In the genomic region with DNA sequence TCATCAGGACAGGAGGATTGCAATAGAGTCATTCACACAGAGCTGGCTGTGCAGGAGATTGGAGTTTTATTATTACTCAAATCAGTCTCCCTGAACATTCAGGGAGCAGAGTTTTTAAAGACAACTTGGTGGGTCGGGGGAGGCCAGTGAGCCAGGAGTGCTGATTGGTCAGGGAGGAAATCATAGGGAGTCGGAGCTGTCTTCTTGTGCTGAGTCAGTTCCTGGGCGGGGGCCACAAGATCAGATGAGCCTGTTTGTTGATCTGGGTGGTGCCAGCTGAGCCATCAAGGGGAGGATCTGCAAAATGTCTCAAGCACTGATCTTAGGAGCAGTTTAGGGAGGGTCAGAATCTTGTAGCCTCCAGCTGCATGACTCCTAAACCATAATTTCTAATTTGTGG, we compare ENCODE assay signal across 8 cellular contexts. TPM values are rescaled to one million over a fixed set of nuclear protein-coding genes. Genes with fewer than 3 reads are reported as not detected.
DNase-seq lines count a peak whose midpoint lies in the region; ATAC-seq, FAIRE-seq and TF ChIP-seq lines count a peak whose summit lies in the region.
"Not testable (repeated sequence)": the region's sequence is repeated elsewhere in the genome, so short reads cannot be mapped to it uniquely, and the experiment has no call there.

No MANE protein-coding gene starts in this region.

- not testable (repeated sequence) for H3K27me3 ChIP-seq in Panc1 (ENCODE audit: control insufficient read depth, insufficient read depth, low read length); small intestine (ENCODE audit: control insufficient read depth in 2 of 2, insufficient read depth in 2 of 2, low read length in 2 of 2)

- POLR2A ChIA-PET in Panc1 (lab: Charles Lee) = not testable (repeated sequence)

- BruUV-seq in Panc1 (replicated peaks; lab: Mats Ljungman, UMichigan) = not testable (repeated sequence)

- not testable (repeated sequence) for H3K9ac ChIP-seq in kidney (ENCODE audit: low read length in 2 of 2)

- H3K9me3 ChIP-seq in Panc1 (ENCODE audit: control insufficient read depth, insufficient read depth, low read depth, low read length); kidney (ENCODE audit: control insufficient read depth in 1 of 2, low read length in 2 of 2); small intestine (ENCODE audit: control insufficient read depth, low read depth): not testable (repeated sequence)

- peak overlapping the region; percentile 52 for H3K27ac Mint-ChIP-seq in endothelial cell (ENCODE audit: unreplicated experiment)

- H3K4me1 ChIP-seq in Panc1 (ENCODE audit: control insufficient read depth, insufficient read depth, low read length) = peaks cover 22% of the 10 kb centered on the region
- peaks cover 10% of the 10 kb centered on the region in 2 donors for H3K4me1 ChIP-seq in kidney (ENCODE audit: control insufficient read depth in 1 of 2, insufficient read depth in 1 of 2, low read depth in 1 of 2, low read length in 2 of 2)
- not testable (repeated sequence) for H3K4me1 ChIP-seq in small intestine (ENCODE audit: control insufficient read depth in 2 of 2, insufficient read depth in 1 of 2, low read depth in 1 of 2, low read length in 1 of 2)

- peak overlapping the region; percentile 96 for H3K27ac ChIP-seq in Panc1 (ENCODE audit: low read length)
- H3K27ac ChIP-seq in kidney (ENCODE audit: low read depth in 2 of 2, low read length in 2 of 2); small intestine (ENCODE audit: low read depth in 1 of 2, low read length in 1 of 2): not testable (repeated sequence)

- H3K36me3 Mint-ChIP-seq in endothelial cell (ENCODE audit: low read depth, unreplicated experiment) = peaks cover 36% of the 10 kb centered on the region

- H3K4me3 ChIP-seq in Panc1 (ENCODE audit: low read depth in 2 of 2, low read length in 2 of 2); kidney (ENCODE audit: low read length in 2 of 2); small intestine (ENCODE audit: low read depth in 1 of 2, low read length in 2 of 2): not testable (repeated sequence)

- not testable (repeated sequence) for ATAC-seq in Panc1

- in situ Hi-C loops in Panc1 (cut with HindIII; ENCODE audit: low pct_unique_long_range_greater_than_20kb, low sequenced_read_pairs) = not testable (repeated sequence)

- H3K4me1 Mint-ChIP-seq in endothelial cell (ENCODE audit: unreplicated experiment) = peaks cover 28% of the 10 kb centered on the region

- CTCF ChIA-PET in Panc1 (lab: Charles Lee) = not testable (repeated sequence)

- intact Hi-C loops in Panc1 (cut with micrococcal nuclease; ENCODE audit: unreplicated experiment); kidney (cut with DNase I): not testable (repeated sequence)

- FAIRE-seq in kidney (lab: Jason Lieb, UNC); small intestine (lab: Jason Lieb, UNC): not testable (repeated sequence)

- peaks cover 11% of the 10 kb centered on the region for H3K27me3 Mint-ChIP-seq in endothelial cell (ENCODE audit: unreplicated experiment)

- peak; percentile 82 for DNase-seq in EL
- not testable (repeated sequence) for DNase-seq in Panc1 (ENCODE audit: low read depth, low spot score); endothelial cell (ENCODE audit: low spot score)
- DNase-seq in activated CD4-positive, alpha-beta T cell treated with anti-CD3 and anti-CD28 coated beads for 48 hours = peak; percentile 80
- DNase-seq in activated effector memory CD4-positive, alpha-beta T cell treated with anti-CD3 and anti-CD28 coated beads, Interleukin-2, amount 50 U/mL, for 16 hours = peak; percentile 76
- peak; percentile 29 for DNase-seq in kidney
- peak; percentile 26 for DNase-seq in small intestine
- peak; percentile 69 for DNase-seq in stromal cell of bone marrow (ENCODE audit: low read depth)

- WGBS in small intestine, 3 donors = 60 to 73% (median 66%) methylated on average over 3 of the region's 3 CpGs

- not testable (repeated sequence) for H3K36me3 ChIP-seq in Panc1 (ENCODE audit: control insufficient read depth, insufficient read depth, low read length); kidney (ENCODE audit: control insufficient read depth in 1 of 2, insufficient read depth in 2 of 2, low read length in 2 of 2); small intestine (ENCODE audit: control insufficient read depth in 2 of 2, insufficient read depth in 2 of 2, low read length in 2 of 2)

- not testable (repeated sequence) for TF ChIP-seq CTCF in Panc1 (IDR thresholded peaks at IDR 0.05); endothelial cell (IDR thresholded peaks at IDR 0.05; ENCODE audit: unreplicated experiment); kidney (IDR thresholded peaks at IDR 0.05; ENCODE audit: borderline replicate concordance, extremely low read depth, insufficient read depth)

- H3K9me3 Mint-ChIP-seq in endothelial cell (ENCODE audit: unreplicated experiment) = not testable (repeated sequence)

- peak overlapping the region; percentile 65 for H3K4me3 Mint-ChIP-seq in endothelial cell (ENCODE audit: unreplicated experiment)

RNA-seq across cellular contexts. Expression of a gene that starts 2.9 kb away (rescaled TPM):
- total RNA-seq in Panc1 (2021; ENCODE audit: unreplicated experiment) (279 TPM), endothelial cell (ENCODE audit: unreplicated experiment) (315 TPM), kidney (157 TPM)
- 156 TPM for polyA plus RNA-seq in Panc1 (2012; ENCODE audit: insufficient read length)
- polyA plus RNA-seq in kidney (ENCODE audit: insufficient read depth, low read depth, low replicate concordance) (49.2 TPM), small intestine (10 to 100 TPM; 14.5 to 27.4 (median 17.8) TPM)
